ENCODE assay signal across 1 cellular context in the genomic region with DNA sequence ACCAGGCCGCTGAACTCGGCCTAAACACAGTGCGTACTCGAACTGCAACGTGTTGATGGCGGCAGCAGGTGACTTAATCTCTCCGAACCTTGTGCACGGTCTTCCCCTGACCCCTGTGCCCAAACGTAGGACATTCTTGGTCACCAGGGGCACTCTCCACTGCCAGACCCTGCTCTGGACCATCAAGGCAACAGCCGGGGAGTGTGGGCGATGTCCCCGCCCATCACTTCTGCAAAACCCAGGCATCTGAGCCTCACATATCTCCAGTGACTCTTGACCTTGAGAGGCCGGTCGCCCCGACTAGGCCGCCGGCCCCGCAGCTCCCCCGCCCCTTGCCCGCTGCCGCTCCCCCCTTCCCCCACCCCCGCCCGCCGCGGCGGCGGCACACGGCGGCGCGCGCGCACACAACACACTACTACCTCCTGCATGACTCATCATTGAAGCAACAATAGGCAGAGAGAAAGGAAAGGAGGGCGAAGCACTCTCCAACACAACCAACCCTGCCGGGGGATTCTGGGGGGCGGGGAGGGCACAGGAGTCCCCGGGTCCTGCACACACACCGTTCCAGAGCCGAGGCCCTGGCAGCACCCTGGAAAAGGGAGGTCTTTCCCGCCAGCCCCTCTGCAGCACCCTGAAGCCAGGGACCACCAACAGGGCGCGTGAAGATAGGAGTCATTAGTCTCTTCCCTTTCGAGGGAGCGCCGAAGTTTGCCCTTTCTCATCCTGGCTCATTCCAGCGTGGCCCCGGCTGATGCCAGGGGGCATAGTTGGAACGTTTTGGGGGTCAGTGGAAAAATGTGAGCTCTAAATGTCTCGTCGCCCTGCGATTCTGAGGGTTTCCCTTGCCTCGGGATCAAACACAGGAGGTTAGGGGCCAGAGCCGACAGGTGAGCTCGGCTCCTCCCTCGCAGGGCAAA.
TF ChIP-seq lines count a peak whose summit lies in the region.

No MANE protein-coding gene starts in this region.

TF ChIP-seq in GM12878, 131 proteins besides CTCF, POLR2A, EP300 and RAD21 (continued from another document):
- TF ChIP-seq SPI1 (IDR thresholded peaks at IDR 0.05; ENCODE audit: borderline replicate concordance, insufficient read depth, low read depth, low read length) (peak; percentile 9; the same call in 1 of the 2 replicates), MYC (IDR thresholded peaks at IDR 0.05; ENCODE audit: insufficient read depth, insufficient read length, insufficient replicate concordance, low read length, severe bottlenecking) (no peak), MTA3 (IDR thresholded peaks at IDR 0.05; ENCODE audit: borderline replicate concordance, low read length) (no peak)
- TF ChIP-seq, protein P1, sequence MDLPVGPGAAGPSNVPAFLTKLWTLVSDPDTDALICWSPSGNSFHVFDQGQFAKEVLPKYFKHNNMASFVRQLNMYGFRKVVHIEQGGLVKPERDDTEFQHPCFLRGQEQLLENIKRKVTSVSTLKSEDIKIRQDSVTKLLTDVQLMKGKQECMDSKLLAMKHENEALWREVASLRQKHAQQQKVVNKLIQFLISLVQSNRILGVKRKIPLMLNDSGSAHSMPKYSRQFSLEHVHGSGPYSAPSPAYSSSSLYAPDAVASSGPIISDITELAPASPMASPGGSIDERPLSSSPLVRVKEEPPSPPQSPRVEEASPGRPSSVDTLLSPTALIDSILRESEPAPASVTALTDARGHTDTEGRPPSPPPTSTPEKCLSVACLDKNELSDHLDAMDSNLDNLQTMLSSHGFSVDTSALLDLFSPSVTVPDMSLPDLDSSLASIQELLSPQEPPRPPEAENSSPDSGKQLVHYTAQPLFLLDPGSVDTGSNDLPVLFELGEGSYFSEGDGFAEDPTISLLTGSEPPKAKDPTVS (IDR thresholded peaks at IDR 0.05; ENCODE audit: low read depth, low read length), result no peak
TF ChIP-seq in GM12878: peak in this region for 4.
